In the genomic region with DNA sequence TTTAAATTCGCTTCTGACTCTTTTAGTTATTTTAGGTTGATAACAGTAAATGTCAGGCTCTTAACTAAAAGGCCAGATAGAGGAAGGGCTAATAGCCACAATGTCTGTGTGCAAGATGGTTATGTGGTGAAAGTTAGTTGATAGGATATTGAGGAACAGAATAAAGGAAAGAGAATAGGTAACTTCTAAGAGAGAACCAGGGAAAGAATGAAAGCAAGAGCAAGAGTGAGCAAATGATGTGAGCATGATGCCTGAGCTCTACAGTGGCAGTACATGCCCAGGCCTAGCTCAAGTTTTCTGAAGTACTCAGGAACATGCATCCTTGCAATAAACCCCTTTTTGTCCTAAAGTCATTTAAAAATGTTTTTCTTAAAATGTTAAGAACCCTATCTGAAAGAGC, we compare ENCODE assay signal across 17 cellular contexts. TPM values are rescaled to one million over a fixed set of nuclear protein-coding genes. Genes with fewer than 3 reads are reported as not detected.
DNase-seq lines count a peak whose midpoint lies in the region; ATAC-seq, FAIRE-seq and TF ChIP-seq lines count a peak whose summit lies in the region.
"Had no signal": no experiment of that assay in that cellular context is flagged by ENCODE, and none has a peak within 500 bp of the region (broad histone marks: within the 10 kb centered on the region; RNA-seq: fewer than 3 reads in every experiment).

No MANE protein-coding gene starts in this region.

- FAIRE-seq in HepG2 (lab: Jason Lieb, UNC) = no peak
- FAIRE-seq in RCC 7860 (lab: Jason Lieb, UNC) = no peak
- FAIRE-seq: A204.1, GM12891 had no signal

- no peaks in the 10 kb centered on the region for H3K79me1 ChIP-seq in mesenchymal stem cell (replicated peaks; ENCODE audit: low read length, poor library complexity, severe bottlenecking)

- peak overlapping the region; percentile 48 for H3K27ac ChIP-seq in HepG2 (ENCODE audit: extremely low read length, insufficient read depth, low read length)
- H3K27ac ChIP-seq in right lobe of liver = no peak overlapping the region
- no peak overlapping the region for H3K27ac ChIP-seq in mesenchymal stem cell (ENCODE audit: low read length, poor library complexity, severe bottlenecking)
- no peak overlapping the region for H3K27ac ChIP-seq in right cardiac atrium (ENCODE audit: low read length)
- H3K27ac ChIP-seq: KMS-11 had no signal

- no peaks in the 10 kb centered on the region for H4K20me1 ChIP-seq in HepG2 (ENCODE audit: insufficient read depth, low read length)

- no peak overlapping the region for H2AFZ ChIP-seq in HepG2 (ENCODE audit: low read length)
- H2AFZ ChIP-seq in mesenchymal stem cell (ENCODE audit: low read depth, low read length) = no peak overlapping the region

- no peak overlapping the region for H2BK120ac ChIP-seq in mesenchymal stem cell (ENCODE audit: low read depth, low read length)

- H3K4me2 ChIP-seq in HepG2 (ENCODE audit: low read depth, low read length) = 0 out of 2 replicates have a peak overlapping the region, but pooled peaks have one; percentile 2
- H3K4me2 ChIP-seq in mesenchymal stem cell (ENCODE audit: low read length, poor library complexity, severe bottlenecking) = no peak overlapping the region
- H3K4me2 ChIP-seq: KMS-11 had no signal

- no TSS peak for BruUV-seq in HepG2 (replicated peaks; lab: Mats Ljungman, UMichigan)

- no peak overlapping the region for H2BK5ac ChIP-seq in mesenchymal stem cell (ENCODE audit: low read depth, low read length, poor library complexity, severe bottlenecking)

- H3K4me3 ChIP-seq in HepG2 (replicated peaks in 1 of 3; ENCODE audit: insufficient read depth in 1 of 3, low read depth in 2 of 3, low read length in 3 of 3) (no peak overlapping the region), right lobe of liver (no peak overlapping the region), mesenchymal stem cell (ENCODE audit: insufficient read depth in 1 of 2, low read depth in 1 of 2, low read length in 2 of 2) (no peak overlapping the region), right cardiac atrium (ENCODE audit: low read length) (no peak overlapping the region)
- H3K4me3 ChIP-seq: MG63 had no signal

- POLR2A ChIA-PET in HepG2 (lab: Yijun Ruan, JAX) = interaction anchor here (0.7 to 1.3 kb wide), 4 partner anchors 12 to 56 kb away, joined by 3 to 7 read pairs (median 4); partner anchors contain the start of gene TFPI

- CTCF ChIA-PET in HepG2 (lab: Yijun Ruan, JAX; ENCODE audit: low intra/inter-chr PET ratio, low total read pairs) = no interaction called here

- 80% methylated on average over 1 of the region's 1 CpG for WGBS in HepG2 (ENCODE audit: low lambda C conversion rate)
- WGBS in right lobe of liver (ENCODE audit: insufficient coverage, low coverage, low lambda C conversion rate, missing lambda C conversion rate) = 75% methylated on average over 1 of the region's 1 CpG
- WGBS in mesenchymal stem cell = 100% methylated on average over 1 of the region's 1 CpG
- 60% methylated on average over 1 of the region's 1 CpG for WGBS in right cardiac atrium

- H3K23ac ChIP-seq in mesenchymal stem cell (ENCODE audit: low read length in 2 of 2) = no peak overlapping the region

- H3K36me3 ChIP-seq in HepG2 (replicated peaks in 1 of 2; ENCODE audit: control insufficient read depth in 1 of 2, insufficient read depth in 2 of 2, low read length in 2 of 2) (no peaks in the 10 kb centered on the region; a peak in 1 of 5 replicates), right lobe of liver (no peaks in the 10 kb centered on the region), mesenchymal stem cell (ENCODE audit: control insufficient read depth in 1 of 2, insufficient read depth in 2 of 2, low read depth in 1 of 2, low read length in 2 of 2) (no peaks in the 10 kb centered on the region)
- H3K36me3 ChIP-seq: MG63 had no signal

- H3K9me3 ChIP-seq in HepG2 (ENCODE audit: low read length) = no peaks in the 10 kb centered on the region
- H3K9me3 ChIP-seq in right lobe of liver = no peaks in the 10 kb centered on the region
- H3K9me3 ChIP-seq in mesenchymal stem cell (ENCODE audit: control insufficient read depth, low read length) = no peaks in the 10 kb centered on the region
- no peaks in the 10 kb centered on the region for H3K9me3 ChIP-seq in right cardiac atrium (ENCODE audit: control insufficient read depth, low read length)
- H3K9me3 ChIP-seq: MG63 had no signal

- no peak overlapping the region for H2BK12ac ChIP-seq in mesenchymal stem cell (ENCODE audit: low read length in 2 of 2)

- no peak overlapping the region for H3K4ac ChIP-seq in mesenchymal stem cell (ENCODE audit: low read depth in 1 of 2, low read length in 2 of 2)

- no peak overlapping the region for H3K9ac ChIP-seq in HepG2 (ENCODE audit: insufficient read depth, low read depth, low read length)
- no peak overlapping the region for H3K9ac ChIP-seq in mesenchymal stem cell (ENCODE audit: low read length)
- H3K9ac ChIP-seq: KMS-11 had no signal

- H4K8ac ChIP-seq in mesenchymal stem cell (ENCODE audit: low read length) = peak overlapping the region; percentile 27

- H4K91ac ChIP-seq in mesenchymal stem cell (ENCODE audit: low read length) = no peak overlapping the region

- H3K18ac ChIP-seq in mesenchymal stem cell (ENCODE audit: low read depth in 1 of 2, low read length in 2 of 2) = no peak overlapping the region

- TF ChIP-seq EP300 in HepG2 (IDR thresholded peaks at IDR 0.05; ENCODE audit: low read depth in 2 of 2, low read length in 2 of 2) = no peak
- no peak for TF ChIP-seq EP300 in HepG2 (CRISPR knock-in tag; IDR thresholded peaks at IDR 0.05; ENCODE audit: borderline replicate concordance)

- no peak overlapping the region for H3K14ac ChIP-seq in mesenchymal stem cell (ENCODE audit: low read length in 2 of 2)

- H3K4me1 ChIP-seq in HepG2 (ENCODE audit: insufficient read depth, low read length) (peaks cover 41% of the 10 kb centered on the region), right lobe of liver (no peaks in the 10 kb centered on the region), mesenchymal stem cell (ENCODE audit: control insufficient read depth, insufficient read depth, low read depth, low read length) (no peaks in the 10 kb centered on the region), right cardiac atrium (ENCODE audit: control insufficient read depth, insufficient read depth, low read length) (no peaks in the 10 kb centered on the region)

- H2BK15ac ChIP-seq in mesenchymal stem cell (ENCODE audit: low read depth, poor library complexity, severe bottlenecking) = no peak overlapping the region

- TF ChIP-seq POLR2A in HepG2 (IDR thresholded peaks at IDR 0.05; ENCODE audit: insufficient read depth in 1 of 2, low read depth in 2 of 2, low read length in 2 of 2) (no peak), right lobe of liver (IDR thresholded peaks at IDR 0.05) (no peak)

- no peak overlapping the region for H2AK5ac ChIP-seq in mesenchymal stem cell (ENCODE audit: low read length, severe bottlenecking)

- in situ Hi-C loops in HepG2 (cut with HindIII; ENCODE audit: extremely low pct_ligation_motif_present, low pct_unique_long_range_greater_than_20kb) = no loop called here

- no peak for TF ChIP-seq CTCF in HepG2 (CRISPR knock-in tag; IDR thresholded peaks at IDR 0.05)
- TF ChIP-seq CTCF in right lobe of liver (IDR thresholded peaks at IDR 0.05) = no peak

- DNase-seq in HepG2 (ENCODE audit: low spot score) = no peak
- no peak for DNase-seq in right lobe of liver
- peak; percentile 2 for DNase-seq in RCC 7860 (ENCODE audit: low spot score)
- no peak for DNase-seq in mesenchymal stem cell
- no peak for DNase-seq in Ammon's horn (ENCODE audit: low spot score)
- DNase-seq in hippocampal formation (lab: John Stamatoyannopoulos, UW) = no peak
- DNase-seq in NCI-H1417 (lab: John Stamatoyannopoulos, UW) = no peak
- no peak for DNase-seq in right cardiac atrium
- DNase-seq: Calu3, DMS79, MG63, NCI-H187, NCI-H2171 treated with DMSO at 0.1 percent for 48 hours, NCI-H510A had no signal

- ATAC-seq in HepG2 (peak; percentile 54), right lobe of liver (no peak), right cardiac atrium (no peak)

- H3K79me2 ChIP-seq in HepG2 (ENCODE audit: insufficient read depth, low read length) = no peaks in the 10 kb centered on the region

- no peaks in the 10 kb centered on the region for H3K27me3 ChIP-seq in HepG2 (ENCODE audit: control insufficient read depth in 1 of 2, insufficient read depth in 2 of 2, low read length in 2 of 2)
- no peaks in the 10 kb centered on the region for H3K27me3 ChIP-seq in right lobe of liver
- H3K27me3 ChIP-seq in mesenchymal stem cell (ENCODE audit: control insufficient read depth in 1 of 2, insufficient read depth in 1 of 2, low read length in 2 of 2) = no peaks in the 10 kb centered on the region
- no peaks in the 10 kb centered on the region for H3K27me3 ChIP-seq in right cardiac atrium (ENCODE audit: control insufficient read depth, insufficient read depth)
- H3K27me3 ChIP-seq: MG63 had no signal

- intact Hi-C loops in HepG2 (cut with micrococcal nuclease; ENCODE audit: unreplicated experiment) (loop anchor here (2.0 kb wide), 1 partner anchor 16 kb away; no protein-coding TSS in a partner anchor), right lobe of liver (cut with DNase I) (no loop called here), right cardiac atrium (cut with DNase I) (no loop called here)

- no peak for TF ChIP-seq RAD21 in HepG2 (CRISPR knock-in tag; IDR thresholded peaks at IDR 0.05)

RNA-seq across cellular contexts. Expression of gene TFPI, which starts 12.5 kb away (rescaled TPM):
- total RNA-seq in HepG2 (2016; rRNA removed; fragmentation: Illumina TruSeq; extraction: Trizol) (161 and 301 TPM in 2 replicates), right lobe of liver (100 to 1,000 TPM; 145 to 223 (median 189) TPM), right cardiac atrium (10 to 100 TPM; 39.1 to 62.7 (median 52.3) TPM)
- total RNA-seq in HepG2 (2016; cell fraction: cytosol; rRNA removed; fragmentation: Illumina TruSeq; extraction: Trizol; ENCODE audit: low read depth) = 38.3 and 39.3 TPM in 2 replicates
- total RNA-seq in HepG2 (2016; cell fraction: insoluble cytoplasmic fraction; rRNA removed; fragmentation: Illumina TruSeq; extraction: Trizol) = 172 and 272 TPM in 2 replicates
- 52.0 and 70.0 TPM in 2 replicates for total RNA-seq in HepG2 (2016; cell fraction: membrane; rRNA removed; fragmentation: Illumina TruSeq; extraction: Trizol)
- total RNA-seq in HepG2 (2016; cell fraction: nucleus; rRNA removed; fragmentation: Illumina TruSeq; extraction: Trizol) = 317 and 356 TPM in 2 replicates
- polyA plus RNA-seq in HepG2 (2011; rRNA removed) (404 and 436 TPM in 2 replicates), right cardiac atrium (27.1 TPM)
- 141 and 281 TPM in 2 replicates for polyA plus RNA-seq in HepG2 (2011; cell fraction: cytosol; rRNA removed)
- 59.5 and 99.9 TPM in 2 replicates for polyA plus RNA-seq in HepG2 (2011; cell fraction: nucleus; rRNA removed)
- 778 and 1,175 TPM in 2 replicates for polyA plus RNA-seq in HepG2 (2012)
- polyA plus RNA-seq in HepG2 (2016; cell fraction: cytosol; fragmentation: Illumina TruSeq; extraction: Trizol; ENCODE audit: low read depth) = 23.5 and 25.5 TPM in 2 replicates
- 122 TPM in 2 replicates for polyA plus RNA-seq in HepG2 (2016; cell fraction: insoluble cytoplasmic fraction; fragmentation: Illumina TruSeq; extraction: Trizol; ENCODE audit: low read depth)
- 32.9 and 33.4 TPM in 2 replicates for polyA plus RNA-seq in HepG2 (2016; cell fraction: membrane; fragmentation: Illumina TruSeq; extraction: Trizol; ENCODE audit: low read depth)
- 310 and 322 TPM in 2 replicates for polyA plus RNA-seq in HepG2 (2016; cell fraction: nucleus; fragmentation: Illumina TruSeq; extraction: Trizol; ENCODE audit: insufficient read depth, low read depth)
- polyA minus RNA-seq in HepG2 (2011; rRNA and poly(A)+ RNA removed; ENCODE audit: low replicate concordance) = 28.8 and 207 TPM in 2 replicates
- 198 and 296 TPM in 2 replicates for polyA minus RNA-seq in HepG2 (2011; cell fraction: cytosol; rRNA and poly(A)+ RNA removed)
- polyA minus RNA-seq in HepG2 (2011; cell fraction: nucleus; rRNA and poly(A)+ RNA removed) = 460 and 590 TPM in 2 replicates
- 486 TPM for polyA plus RNA-seq in mesenchymal stem cell (2013, experiment 1 of 2)
- polyA plus RNA-seq in mesenchymal stem cell (2013, experiment 2 of 2) = 510 TPM
